In the genomic region with DNA sequence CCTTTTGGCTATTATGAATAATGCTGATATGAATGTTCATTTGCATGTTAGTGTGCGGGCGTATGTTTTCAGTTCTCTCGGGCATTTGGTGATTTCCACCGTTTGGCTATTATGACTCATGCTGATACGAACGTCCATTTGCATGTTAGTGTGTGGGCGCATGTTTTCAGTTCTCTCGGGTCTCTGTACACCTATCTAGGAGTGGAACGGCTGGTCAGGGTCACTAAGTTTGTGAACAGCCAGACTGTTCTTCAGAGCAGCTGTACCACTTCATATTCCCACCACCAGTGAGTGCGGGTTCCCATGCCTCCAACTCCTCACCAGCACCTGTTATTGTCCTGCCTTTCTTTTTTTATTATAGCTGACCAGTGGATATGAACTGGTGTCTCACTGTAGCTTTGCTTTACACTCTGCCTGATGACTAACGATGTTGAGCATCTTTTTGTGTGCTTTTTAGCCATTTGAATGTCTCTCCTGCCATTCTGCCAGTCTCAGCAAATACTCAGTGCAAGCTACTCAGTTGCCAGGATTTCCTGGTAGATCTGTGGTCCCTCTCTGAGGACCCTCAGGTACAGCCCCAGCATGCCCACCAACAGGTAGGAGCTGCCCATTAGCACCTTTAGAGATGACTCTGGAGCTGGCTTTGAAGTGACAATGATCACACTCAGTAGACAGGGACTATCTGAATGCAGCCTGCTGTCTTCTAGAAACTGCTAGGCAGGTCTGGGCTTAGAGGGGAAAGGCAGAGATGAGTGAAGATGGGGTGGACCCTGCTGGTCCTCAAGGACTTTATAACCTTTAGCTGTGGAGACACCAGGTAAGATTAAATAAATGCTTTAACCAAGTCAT, we compare ENCODE assay signal across 9 cellular contexts.
DNase-seq lines count a peak whose midpoint lies in the region; ATAC-seq, FAIRE-seq and TF ChIP-seq lines count a peak whose summit lies in the region.
"Had no signal": no experiment of that assay in that cellular context is flagged by ENCODE, and none has a peak within 500 bp of the region (broad histone marks: within the 10 kb centered on the region; RNA-seq: fewer than 3 reads in every experiment).

No MANE protein-coding gene starts in this region.

- H3K9me3 Mint-ChIP-seq in mesothelial cell of epicardium (peaks cover 3% of the 10 kb centered on the region), osteocyte (ENCODE audit: unreplicated experiment) (no peaks in the 10 kb centered on the region)

- in situ Hi-C loops in IMR-90 (cut with MboI; ENCODE audit: low sequenced_read_pairs) = no loop called here

- H3K56ac ChIP-seq in IMR-90 (ENCODE audit: extremely low read depth, insufficient read depth, low read length) = no peak overlapping the region

- intact Hi-C loops in IMR-90 (cut with micrococcal nuclease) = no loop called here
- intact Hi-C loops in kidney (cut with DNase I) = loop anchor here (10.0 kb wide), 1 partner anchor 115 kb away; no protein-coding TSS in a partner anchor

- peak; percentile 75 for DNase-seq in IMR-90
- DNase-seq in mesothelial cell of epicardium (ENCODE audit: low spot score in 2 of 2, unreplicated experiment in 2 of 2) = no peak
- DNase-seq in osteocyte (ENCODE audit: extremely low spot score, unreplicated experiment) = no peak
- DNase-seq in kidney = no peak
- no peak for DNase-seq in DMS153 (lab: John Stamatoyannopoulos, UW)
- DNase-seq in NK-92 (lab: John Stamatoyannopoulos, UW; ENCODE audit: unreplicated experiment) = no peak

- POLR2A ChIA-PET in IMR-90 (lab: Charles Lee; ENCODE audit: unreplicated experiment) = no interaction called here

- H2BK5ac ChIP-seq in IMR-90 (ENCODE audit: low read depth, low read length, poor library complexity, severe bottlenecking) = no peak overlapping the region

- CTCF ChIA-PET in IMR-90 (lab: Yijun Ruan, JAX) = interaction anchor here (1.0 kb wide), 1 partner anchor 11 kb away, joined by 4 read pairs; no protein-coding TSS in a partner anchor

- no peaks in the 10 kb centered on the region for H3K27me3 ChIP-seq in IMR-90 (ENCODE audit: control insufficient read depth, insufficient read depth, low read length)

- no peak overlapping the region for H2BK120ac ChIP-seq in IMR-90 (ENCODE audit: low read depth, low read length)

- H3K4me3 Mint-ChIP-seq in mesothelial cell of epicardium (no peak overlapping the region), osteocyte (ENCODE audit: unreplicated experiment) (no peak overlapping the region)

- no peak overlapping the region for H3K23ac ChIP-seq in IMR-90 (ENCODE audit: low read depth, low read length)

- no peak overlapping the region; the same call in 1 of the 2 replicates for H3K14ac ChIP-seq in IMR-90 (replicated peaks; ENCODE audit: low read depth, low read length)

- H4K5ac ChIP-seq in IMR-90 (ENCODE audit: low read depth, low read length) = no peak overlapping the region

- no peak overlapping the region for H3K18ac ChIP-seq in IMR-90 (ENCODE audit: low read depth, low read length)

- H3K4me3 ChIP-seq in IMR-90 (ENCODE audit: insufficient read depth, low read depth, low read length) (no peak overlapping the region), kidney (ENCODE audit: low read length in 2 of 2) (no peak overlapping the region)
- H3K4me3 ChIP-seq: lung had no signal

- no peaks in the 10 kb centered on the region for H4K20me1 ChIP-seq in IMR-90 (ENCODE audit: insufficient read depth, low read length)

- H3K9ac ChIP-seq in IMR-90 (ENCODE audit: low read depth, low read length) (no peak overlapping the region), kidney (ENCODE audit: low read length in 2 of 2) (no peak overlapping the region)

- no peaks in the 10 kb centered on the region for H3K36me3 ChIP-seq in IMR-90 (ENCODE audit: control insufficient read depth, insufficient read depth, low read length)
- no peaks in the 10 kb centered on the region for H3K36me3 ChIP-seq in kidney (ENCODE audit: control insufficient read depth in 1 of 2, insufficient read depth in 2 of 2, low read length in 2 of 2)

- no peak for TF ChIP-seq POLR2A in IMR-90 (IDR thresholded peaks at IDR 0.05; ENCODE audit: low read depth, low read length)

- H4K8ac ChIP-seq in IMR-90 (ENCODE audit: low read depth in 2 of 2, low read length in 2 of 2) = 0 out of 4 replicates have a peak overlapping the region, but pooled peaks of 1 of the 2 experiments have one; percentile 0

- H3K9me1 ChIP-seq in IMR-90 (ENCODE audit: insufficient read depth, low read length) = no peaks in the 10 kb centered on the region

- ATAC-seq in GM18520 (IDR thresholded peaks at IDR 0.05; ENCODE audit: unreplicated experiment) (peak; percentile 70), GM21529 (IDR thresholded peaks at IDR 0.05; ENCODE audit: unreplicated experiment) (peak; percentile 82), IMR-90 (ENCODE audit: low read depth) (no peak)

- no peak overlapping the region for H2AK9ac ChIP-seq in IMR-90 (replicated peaks; ENCODE audit: low read depth, low read length, poor library complexity)

- H3K4me1 Mint-ChIP-seq in mesothelial cell of epicardium (peaks cover 38% of the 10 kb centered on the region), osteocyte (ENCODE audit: unreplicated experiment) (peaks cover 23% of the 10 kb centered on the region)

- no peak for TF ChIP-seq RAD21 in IMR-90 (IDR thresholded peaks at IDR 0.05; ENCODE audit: low read length)

- H3K27ac ChIP-seq in IMR-90 (ENCODE audit: insufficient read depth, low read length) = no peak overlapping the region
- no peak overlapping the region for H3K27ac ChIP-seq in kidney (ENCODE audit: low read depth in 2 of 2, low read length in 2 of 2)

- H3K36me3 Mint-ChIP-seq in mesothelial cell of epicardium (no peaks in the 10 kb centered on the region), osteocyte (ENCODE audit: unreplicated experiment) (no peaks in the 10 kb centered on the region)

- no peak overlapping the region for H3K4ac ChIP-seq in IMR-90 (ENCODE audit: low read depth, low read length)

- H3K27me3 Mint-ChIP-seq in mesothelial cell of epicardium (ENCODE audit: low read depth) (no peaks in the 10 kb centered on the region), osteocyte (ENCODE audit: unreplicated experiment) (no peaks in the 10 kb centered on the region)

- H2AFZ ChIP-seq in IMR-90 (replicated peaks; ENCODE audit: low read length, poor library complexity) = no peak overlapping the region

- H2BK15ac ChIP-seq in IMR-90 (ENCODE audit: low read depth, low read length) = no peak overlapping the region

- H3K4me2 ChIP-seq in IMR-90 (ENCODE audit: low read depth, low read length) = no peak overlapping the region

- BruUV-seq in IMR-90 (replicated peaks; lab: Mats Ljungman, UMichigan) = no TSS peak

- no peak overlapping the region for H2BK20ac ChIP-seq in IMR-90 (ENCODE audit: low read depth, low read length)

- WGBS in IMR-90 (ENCODE audit: extremely low coverage in 2 of 2, insufficient read length in 1 of 2), 2 experiments = 75% methylated on average over 7 of the region's 11 CpGs; no CpG with 5 or more reads in 1 of the 2 experiments

- no peak for TF ChIP-seq CTCF in IMR-90 (conservative IDR thresholded peaks at IDR 0.05; ENCODE audit: low read depth, low read length)
- TF ChIP-seq CTCF in mesothelial cell of epicardium (IDR thresholded peaks at IDR 0.05; ENCODE audit: unreplicated experiment) = no peak
- TF ChIP-seq CTCF in osteocyte (IDR thresholded peaks at IDR 0.05) = no peak
- TF ChIP-seq CTCF in kidney (IDR thresholded peaks at IDR 0.05; ENCODE audit: borderline replicate concordance, extremely low read depth, insufficient read depth) = no peak

- no peaks in the 10 kb centered on the region for H3K9me3 ChIP-seq in IMR-90 (ENCODE audit: control insufficient read depth, insufficient read depth, low read length)
- H3K9me3 ChIP-seq in kidney (ENCODE audit: control insufficient read depth in 1 of 2, low read length in 2 of 2) = no peaks in the 10 kb centered on the region

- no peak overlapping the region for H4K91ac ChIP-seq in IMR-90 (ENCODE audit: insufficient read depth, low read depth, low read length)

- peaks cover 6% of the 10 kb centered on the region in 2 experiments; a peak in 2 of 4 replicates for H3K79me1 ChIP-seq in IMR-90 (ENCODE audit: low read depth in 1 of 2, low read length in 2 of 2)

- H2AK5ac ChIP-seq in IMR-90 (ENCODE audit: low read depth, low read length) = no peak overlapping the region

- dilution Hi-C loops in IMR-90 (cut with HindIII; ENCODE audit: low sequenced_read_pairs, unreplicated experiment) = no loop called here

- FAIRE-seq in kidney (lab: Jason Lieb, UNC) = no peak

- H3K27ac Mint-ChIP-seq in mesothelial cell of epicardium (peak overlapping the region; percentile 48), osteocyte (ENCODE audit: unreplicated experiment) (no peak overlapping the region)

- H3K4me1 ChIP-seq in IMR-90 (ENCODE audit: control insufficient read depth, insufficient read depth, low read length) (peaks cover 7% of the 10 kb centered on the region), kidney (ENCODE audit: control insufficient read depth in 1 of 2, insufficient read depth in 1 of 2, low read depth in 1 of 2, low read length in 2 of 2) (peaks cover 2% of the 10 kb centered on the region in 2 donors)

TF ChIP-seq in IMR-90, 13 proteins besides CTCF, POLR2A, EP300 and RAD21:
- TF ChIP-seq FOS (IDR thresholded peaks at IDR 0.05; ENCODE audit: low read depth, low read length) (peak; percentile 50), RFX5 (IDR thresholded peaks at IDR 0.05; ENCODE audit: low read depth, low read length) (no peak), MAFK (IDR thresholded peaks at IDR 0.05; ENCODE audit: low read depth, low read length) (peak; percentile 35; the same call in 1 of the 2 replicates)
- TF ChIP-seq, protein P1, sequence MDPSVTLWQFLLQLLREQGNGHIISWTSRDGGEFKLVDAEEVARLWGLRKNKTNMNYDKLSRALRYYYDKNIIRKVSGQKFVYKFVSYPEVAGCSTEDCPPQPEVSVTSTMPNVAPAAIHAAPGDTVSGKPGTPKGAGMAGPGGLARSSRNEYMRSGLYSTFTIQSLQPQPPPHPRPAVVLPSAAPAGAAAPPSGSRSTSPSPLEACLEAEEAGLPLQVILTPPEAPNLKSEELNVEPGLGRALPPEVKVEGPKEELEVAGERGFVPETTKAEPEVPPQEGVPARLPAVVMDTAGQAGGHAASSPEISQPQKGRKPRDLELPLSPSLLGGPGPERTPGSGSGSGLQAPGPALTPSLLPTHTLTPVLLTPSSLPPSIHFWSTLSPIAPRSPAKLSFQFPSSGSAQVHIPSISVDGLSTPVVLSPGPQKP (IDR thresholded peaks at IDR 0.05; ENCODE audit: borderline replicate concordance, low read depth, low read length) = no peak
